In the genomic region with DNA sequence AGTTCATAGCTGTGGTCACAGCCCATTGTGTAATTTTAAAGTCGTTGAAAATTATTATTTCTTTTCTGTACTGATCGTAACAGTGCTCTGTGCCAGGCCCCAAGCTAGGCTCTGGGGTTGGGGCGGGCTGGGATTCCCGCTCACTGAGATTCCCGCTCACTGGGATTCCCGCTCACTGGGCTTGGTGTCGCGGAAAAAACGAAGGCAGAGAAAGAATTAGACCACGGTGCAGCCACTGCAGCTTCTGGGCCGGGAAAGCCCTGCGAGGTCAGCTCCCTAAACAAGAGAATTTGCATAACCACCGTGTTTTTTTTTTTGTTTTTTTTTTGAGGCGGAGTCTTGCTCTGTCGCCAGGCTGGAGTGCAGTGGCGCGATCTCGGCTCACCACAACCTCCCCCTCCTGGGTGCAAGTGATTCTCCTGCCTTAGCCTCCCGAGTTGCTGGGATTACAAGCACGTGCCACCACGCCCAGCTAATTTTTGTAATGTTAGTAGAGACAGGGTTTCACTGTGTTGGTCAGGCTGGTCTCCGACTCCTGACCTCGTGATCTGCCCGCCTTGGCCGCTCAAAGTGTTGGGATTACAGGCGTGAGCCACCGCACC, we compare ENCODE assay signal across 1 cellular context.
TF ChIP-seq lines count a peak whose summit lies in the region.

No MANE protein-coding gene starts in this region.

TF ChIP-seq in neural cell, 6 proteins besides CTCF, POLR2A, EP300 and RAD21 (continued from another document):
- TF ChIP-seq, protein P1, sequence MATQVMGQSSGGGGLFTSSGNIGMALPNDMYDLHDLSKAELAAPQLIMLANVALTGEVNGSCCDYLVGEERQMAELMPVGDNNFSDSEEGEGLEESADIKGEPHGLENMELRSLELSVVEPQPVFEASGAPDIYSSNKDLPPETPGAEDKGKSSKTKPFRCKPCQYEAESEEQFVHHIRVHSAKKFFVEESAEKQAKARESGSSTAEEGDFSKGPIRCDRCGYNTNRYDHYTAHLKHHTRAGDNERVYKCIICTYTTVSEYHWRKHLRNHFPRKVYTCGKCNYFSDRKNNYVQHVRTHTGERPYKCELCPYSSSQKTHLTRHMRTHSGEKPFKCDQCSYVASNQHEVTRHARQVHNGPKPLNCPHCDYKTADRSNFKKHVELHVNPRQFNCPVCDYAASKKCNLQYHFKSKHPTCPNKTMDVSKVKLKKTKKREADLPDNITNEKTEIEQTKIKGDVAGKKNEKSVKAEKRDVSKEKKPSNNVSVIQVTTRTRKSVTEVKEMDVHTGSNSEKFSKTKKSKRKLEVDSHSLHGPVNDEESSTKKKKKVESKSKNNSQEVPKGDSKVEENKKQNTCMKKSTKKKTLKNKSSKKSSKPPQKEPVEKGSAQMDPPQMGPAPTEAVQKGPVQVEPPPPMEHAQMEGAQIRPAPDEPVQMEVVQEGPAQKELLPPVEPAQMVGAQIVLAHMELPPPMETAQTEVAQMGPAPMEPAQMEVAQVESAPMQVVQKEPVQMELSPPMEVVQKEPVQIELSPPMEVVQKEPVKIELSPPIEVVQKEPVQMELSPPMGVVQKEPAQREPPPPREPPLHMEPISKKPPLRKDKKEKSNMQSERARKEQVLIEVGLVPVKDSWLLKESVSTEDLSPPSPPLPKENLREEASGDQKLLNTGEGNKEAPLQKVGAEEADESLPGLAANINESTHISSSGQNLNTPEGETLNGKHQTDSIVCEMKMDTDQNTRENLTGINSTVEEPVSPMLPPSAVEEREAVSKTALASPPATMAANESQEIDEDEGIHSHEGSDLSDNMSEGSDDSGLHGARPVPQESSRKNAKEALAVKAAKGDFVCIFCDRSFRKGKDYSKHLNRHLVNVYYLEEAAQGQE (IDR thresholded peaks at IDR 0.05; ENCODE audit: borderline replicate concordance), result no peak
TF ChIP-seq in neural cell: peak in this region for 0.
